In the genomic region with DNA sequence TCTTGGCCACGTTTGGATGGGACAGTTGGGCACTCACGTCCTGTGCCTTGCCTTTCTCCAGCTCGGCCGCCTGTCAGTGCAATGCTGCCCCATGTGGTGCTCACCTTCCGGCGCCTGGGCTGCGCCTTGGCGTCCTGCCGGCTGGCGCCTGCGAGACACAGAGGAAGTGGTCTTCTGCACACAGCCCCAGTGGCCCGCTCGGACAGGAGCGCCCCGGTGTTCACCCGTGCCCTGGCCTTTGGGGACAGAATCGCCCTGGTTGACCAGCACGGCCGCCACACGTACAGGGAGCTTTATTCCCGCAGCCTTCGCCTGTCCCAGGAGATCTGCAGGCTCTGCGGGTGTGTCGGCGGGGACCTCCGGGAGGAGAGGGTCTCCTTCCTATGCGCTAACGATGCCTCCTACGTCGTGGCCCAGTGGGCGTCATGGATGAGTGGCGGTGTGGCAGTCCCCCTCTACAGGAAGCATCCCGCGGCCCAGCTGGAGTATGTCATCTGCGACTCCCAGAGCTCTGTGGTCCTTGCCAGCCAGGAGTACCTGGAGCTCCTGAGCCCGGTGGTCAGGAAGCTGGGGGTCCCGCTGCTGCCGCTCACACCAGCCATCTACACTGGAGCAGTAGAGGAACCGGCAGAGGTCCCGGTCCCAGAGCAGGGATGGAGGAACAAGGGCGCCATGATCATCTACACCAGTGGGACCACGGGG, we compare ENCODE assay signal across 21 cellular contexts. TPM values are rescaled to one million over a fixed set of nuclear protein-coding genes. Genes with fewer than 3 reads are reported as not detected.
A peak's percentile ranks its signal among the peaks of the same experiment; 100 is the strongest.
DNase-seq lines count a peak whose midpoint lies in the region; TF ChIP-seq lines count a peak whose summit lies in the region.
"Had no signal": no experiment of that assay in that cellular context is flagged by ENCODE, and none has a peak within 500 bp of the region (broad histone marks: within the 10 kb centered on the region; RNA-seq: fewer than 3 reads in every experiment).

No MANE protein-coding gene starts in this region.

- H3K9me3 Mint-ChIP-seq in activated naive CD4-positive, alpha-beta T cell treated with anti-CD3 and anti-CD28 coated beads for 36 hours, result no peaks in the 10 kb centered on the region
- no peaks in the 10 kb centered on the region for H3K9me3 Mint-ChIP-seq in HFFc6
- H3K9me3 Mint-ChIP-seq: CD14-positive monocyte, H9 had no signal

- no peak for DNase-seq in activated naive CD4-positive, alpha-beta T cell treated with anti-CD3 and anti-CD28 coated beads for 36 hours
- DNase-seq in activated naive CD4-positive, alpha-beta T cell (lab: John Stamatoyannopoulos, UW), result no peak
- DNase-seq in Jurkat, Clone E6-1 (ENCODE audit: low read depth, low spot score), result no peak
- DNase-seq in activated gamma-delta T cell (lab: John Stamatoyannopoulos, UW) (peak; percentile 35), spleen (peak; percentile 76), HFFc6 (no peak), stomach (no peak)
- DNase-seq: amygdala, glutamatergic neuron, H9, islet precursor cell, NCI-H1417 treated with DMSO at 0.1 percent for 48 hours, NCI-H2081 treated with DMSO at 0.1 percent for 48 hours, NCI-H345, NCI-H748 treated with DMSO at 0.1 percent for 48 hours, occipital lobe, RPMI8226, trophoblast cell had no signal

- no peak for TF ChIP-seq EP300 in stomach (IDR thresholded peaks at IDR 0.05)

- no peaks in the 10 kb centered on the region for H3K27me3 Mint-ChIP-seq in activated naive CD4-positive, alpha-beta T cell treated with anti-CD3 and anti-CD28 coated beads for 36 hours (ENCODE audit: low read depth)
- peaks cover 6% of the 10 kb centered on the region; the same call in 1 of the 2 replicates for H3K27me3 Mint-ChIP-seq in HFFc6 (ENCODE audit: insufficient read depth)

- peak overlapping the region; percentile 65 for H3K27ac Mint-ChIP-seq in activated naive CD4-positive, alpha-beta T cell treated with anti-CD3 and anti-CD28 coated beads for 36 hours
- H3K27ac Mint-ChIP-seq in HFFc6, result no peak overlapping the region

- peak overlapping the region in 1 of 8 donors; percentile 91 for H3K27ac ChIP-seq in spleen
- H3K27ac ChIP-seq in stomach, result no peak overlapping the region
- H3K27ac ChIP-seq: epithelial cell of prostate, KMS-11 had no signal

- H3K4me1 ChIP-seq in spleen (peaks cover 31 to 67% (median 47%) of the 10 kb centered on the region in 6 donors), stomach (peaks cover 16 to 66% (median 49%) of the 10 kb centered on the region in 4 donors)

- no peak for TF ChIP-seq POLR2A in spleen (IDR thresholded peaks at IDR 0.05)
- no peak for TF ChIP-seq POLR2A in stomach (IDR thresholded peaks at IDR 0.05)

- peaks cover 57% of the 10 kb centered on the region for H3K4me1 Mint-ChIP-seq in activated naive CD4-positive, alpha-beta T cell treated with anti-CD3 and anti-CD28 coated beads for 36 hours (ENCODE audit: low read depth)
- H3K4me1 Mint-ChIP-seq in HFFc6 (ENCODE audit: low read depth), result peaks cover 5% of the 10 kb centered on the region; the same call in 1 of the 2 replicates

- TF ChIP-seq CTCF in spleen (IDR thresholded peaks at IDR 0.05 in 8 of 11, conservative IDR thresholded peaks at IDR 0.05 in 3 of 11) (no peak), HFFc6 (IDR thresholded peaks at IDR 0.05) (no peak), stomach (IDR thresholded peaks at IDR 0.05) (no peak)

- H3K9me3 ChIP-seq in spleen, result no peaks in the 10 kb centered on the region
- no peaks in the 10 kb centered on the region for H3K9me3 ChIP-seq in stomach

- intact Hi-C loops in activated naive CD4-positive, alpha-beta T cell treated with anti-CD3 and anti-CD28 coated beads for 36 hours (cut with micrococcal nuclease), result no loop called here
- intact Hi-C loops in spleen (cut with DNase I; ENCODE audit: low total_unique reads) (no loop called here), stomach (cut with DNase I; ENCODE audit: low total_unique reads) (no loop called here)

- H3K36me3 ChIP-seq in spleen (peaks cover 0 to 83% (median 53%) of the 10 kb centered on the region in 6 donors), stomach (peaks cover 45 to 67% (median 62%) of the 10 kb centered on the region in 4 donors)

- H3K27me3 ChIP-seq in spleen (replicated peaks in 1 of 7), result no peaks in the 10 kb centered on the region
- H3K27me3 ChIP-seq in stomach, result no peaks in the 10 kb centered on the region

- peaks cover 23% of the 10 kb centered on the region for H3K36me3 Mint-ChIP-seq in activated naive CD4-positive, alpha-beta T cell treated with anti-CD3 and anti-CD28 coated beads for 36 hours (ENCODE audit: low read depth)
- no peaks in the 10 kb centered on the region for H3K36me3 Mint-ChIP-seq in HFFc6 (ENCODE audit: low read depth)

- H3K4me3 Mint-ChIP-seq in activated naive CD4-positive, alpha-beta T cell treated with anti-CD3 and anti-CD28 coated beads for 36 hours, result no peak overlapping the region
- H3K4me3 Mint-ChIP-seq in HFFc6, result no peak overlapping the region
- H3K4me3 Mint-ChIP-seq: CD14-positive monocyte, H9 had no signal

- CTCF ChIA-PET in activated naive CD4-positive, alpha-beta T cell treated with anti-CD3 and anti-CD28 coated beads for 36 hours (lab: Charles Lee), result no interaction called here

- WGBS in spleen, 5 donors, result 83 to 91% (median 86%) methylated on average over 23 to 42 of the region's 42 CpGs
- WGBS in stomach, 5 donors, result 89 to 94% (median 90%) methylated on average over 33 to 42 of the region's 42 CpGs

- H3K4me3 ChIP-seq in Jurkat, Clone E6-1 (ENCODE audit: low read length), result peak overlapping the region; percentile 86
- H3K4me3 ChIP-seq in spleen, result no peak overlapping the region
- H3K4me3 ChIP-seq in stomach, result no peak overlapping the region

RNA-seq across cellular contexts. Expression of a gene that starts 7.1 kb away (rescaled TPM):
- total RNA-seq in activated naive CD4-positive, alpha-beta T cell treated with anti-CD3 and anti-CD28 coated beads for 36 hours, result 10 to 100 TPM; 26.1 to 26.7 TPM
- polyA plus RNA-seq in Jurkat, Clone E6-1 (2012; ENCODE audit: insufficient read depth, insufficient read length), result 393 TPM
- total RNA-seq in spleen (10 to 100 TPM; 39.9 to 68.1 (median 50.0) TPM), stomach (100 to 1,000 TPM in 1 of 5 donors, 10 to 100 TPM in 4; 16.9 to 265 (median 27.7) TPM)
- polyA plus RNA-seq in spleen (10 to 100 TPM; 35.4 to 50.2 (median 45.9) TPM), stomach (10 to 100 TPM; 29.4 to 33.2 (median 31.9) TPM)
- total RNA-seq in HFFc6 (2021; fragmentation: NEBNext Ultra II Directional; extraction: Animal tissue kit (Norgen Biotek cat#: 25700)), result 10 to 100 TPM; 18.4 to 24.2 (median 21.2) TPM

Comparison
In these comparisons a context has a peak if more than half of its experiments do, and no peak if none do; other contexts are left out.
1. DNase-seq: peak in activated gamma-delta T cell (single experiment) and spleen (single experiment); none in activated naive CD4-positive, alpha-beta T cell treated with anti-CD3 and anti-CD28 coated beads for 36 hours (single experiment), activated naive CD4-positive, alpha-beta T cell (0 of 4), Jurkat, Clone E6-1 (single experiment), HFFc6 (single experiment) and stomach (single experiment).